In genomic region chr15:73691398-73691797, GRCh38 we compare ENCODE assay signal across 1 cellular context.
TF ChIP-seq lines count a peak whose summit lies in the region.

No MANE protein-coding gene starts in this region.

TF ChIP-seq in neural cell, 6 proteins besides CTCF, POLR2A, EP300 and RAD21 (continued from another document):
- TF ChIP-seq REST (IDR thresholded peaks at IDR 0.05; ENCODE audit: borderline replicate concordance) (no peak), POLR2AphosphoS5 (IDR thresholded peaks at IDR 0.05) (no peak)
